14 cellular contexts compared by ENCODE assay signal in genomic region chr5:17276445-17276844, GRCh38. TPM values are rescaled to one million over a fixed set of nuclear protein-coding genes. Genes with fewer than 3 reads are reported as not detected.
A peak's percentile ranks its signal among the peaks of the same experiment; 100 is the strongest.
DNase-seq lines count a peak whose midpoint lies in the region; ATAC-seq, FAIRE-seq and TF ChIP-seq lines count a peak whose summit lies in the region.
"Had no signal": no experiment of that assay in that cellular context is flagged by ENCODE, and none has a peak within 500 bp of the region (broad histone marks: within the 10 kb centered on the region; RNA-seq: fewer than 3 reads in every experiment).

No MANE protein-coding gene starts in this region.

- peak; percentile 90 for FAIRE-seq in GM19239 (lab: Jason Lieb, UNC)

- no peak overlapping the region for H3K27ac Mint-ChIP-seq in activated T-helper 17 cell treated with anti-CD3 and anti-CD28 coated beads, Interleukin-2, amount 50 U/mL, for 72 hours
- no peak overlapping the region for H3K27ac Mint-ChIP-seq in osteocyte (ENCODE audit: unreplicated experiment)

- WGBS in suprapubic skin = 94% methylated on average over 3 of the region's 3 CpGs

- H3K27me3 Mint-ChIP-seq in activated T-helper 17 cell treated with anti-CD3 and anti-CD28 coated beads, Interleukin-2, amount 50 U/mL, for 72 hours = no peaks in the 10 kb centered on the region
- no peaks in the 10 kb centered on the region for H3K27me3 Mint-ChIP-seq in osteocyte (ENCODE audit: unreplicated experiment)

- H3K36me3 Mint-ChIP-seq in activated T-helper 17 cell treated with anti-CD3 and anti-CD28 coated beads, Interleukin-2, amount 50 U/mL, for 72 hours (ENCODE audit: low read depth) = no peaks in the 10 kb centered on the region
- peaks cover 28% of the 10 kb centered on the region for H3K36me3 Mint-ChIP-seq in osteocyte (ENCODE audit: unreplicated experiment)

- no peak for TF ChIP-seq EP300 in suprapubic skin (IDR thresholded peaks at IDR 0.05)

- TF ChIP-seq CTCF in GM06990 (IDR thresholded peaks at IDR 0.05; ENCODE audit: insufficient read depth, low read length, poor library complexity, severe bottlenecking) (no peak), suprapubic skin (IDR thresholded peaks at IDR 0.05) (no peak), osteocyte (IDR thresholded peaks at IDR 0.05) (no peak)

- no peak overlapping the region for H3K4me3 ChIP-seq in GM06990 (replicated peaks; ENCODE audit: low read depth, low read length)
- H3K4me3 ChIP-seq in suprapubic skin = no peak overlapping the region
- H3K4me3 ChIP-seq: upper lobe of right lung had no signal

- H3K27ac ChIP-seq in suprapubic skin = no peak overlapping the region
- H3K27ac ChIP-seq: upper lobe of right lung had no signal

- DNase-seq in GM06990 (ENCODE audit: extremely low read depth, insufficient read length) (peak; percentile 28), GM19239 (ENCODE audit: insufficient read length, low spot score) (peak; percentile 65), suprapubic skin (ENCODE audit: low spot score in 2 of 2) (no peak), osteocyte (ENCODE audit: extremely low spot score, unreplicated experiment) (no peak), kidney tubule cell (ENCODE audit: low spot score) (no peak)
- DNase-seq: 8988T; activated effector memory CD4-positive, alpha-beta T cell treated with Interleukin-2 at 50 U/mL for 16 hours; KBM-7; midbrain; upper lobe of right lung had no signal

- no peak overlapping the region for H3K4me3 Mint-ChIP-seq in activated T-helper 17 cell treated with anti-CD3 and anti-CD28 coated beads, Interleukin-2, amount 50 U/mL, for 72 hours
- no peak overlapping the region for H3K4me3 Mint-ChIP-seq in osteocyte (ENCODE audit: unreplicated experiment)

- TF ChIP-seq POLR2A in suprapubic skin (IDR thresholded peaks at IDR 0.05) = no peak

- no peaks in the 10 kb centered on the region for H3K4me1 Mint-ChIP-seq in activated T-helper 17 cell treated with anti-CD3 and anti-CD28 coated beads, Interleukin-2, amount 50 U/mL, for 72 hours
- H3K4me1 Mint-ChIP-seq in osteocyte (ENCODE audit: unreplicated experiment) = peaks cover 20% of the 10 kb centered on the region

- no peaks in the 10 kb centered on the region for H3K9me3 ChIP-seq in suprapubic skin
- H3K9me3 ChIP-seq: upper lobe of right lung had no signal

- H3K27me3 ChIP-seq in GM06990 (replicated peaks; ENCODE audit: control insufficient read depth, insufficient read depth, low read length) (no peaks in the 10 kb centered on the region), suprapubic skin (no peaks in the 10 kb centered on the region)
- H3K27me3 ChIP-seq: upper lobe of right lung had no signal

- no peaks in the 10 kb centered on the region for H3K36me3 ChIP-seq in GM06990 (ENCODE audit: control insufficient read depth, insufficient read depth, low read length)
- peaks cover 9% of the 10 kb centered on the region for H3K36me3 ChIP-seq in suprapubic skin
- H3K36me3 ChIP-seq: upper lobe of right lung had no signal

- peak; percentile 57 for ATAC-seq in HG02610 (IDR thresholded peaks at IDR 0.05; ENCODE audit: unreplicated experiment)
- ATAC-seq in HG03378 (IDR thresholded peaks at IDR 0.05; ENCODE audit: unreplicated experiment) = peak; percentile 63
- no peak for ATAC-seq in activated T-helper 17 cell treated with anti-CD3 and anti-CD28 coated beads, Interleukin-2, amount 50 U/mL, for 72 hours (replicated peaks)
- ATAC-seq: activated CD4-positive, CD25-positive, alpha-beta regulatory T cell treated with anti-CD3 and anti-CD28 coated beads, Interleukin-2, amount 50 U/mL, for 24 hours; upper lobe of right lung had no signal

- no peaks in the 10 kb centered on the region for H3K9me3 Mint-ChIP-seq in activated T-helper 17 cell treated with anti-CD3 and anti-CD28 coated beads, Interleukin-2, amount 50 U/mL, for 72 hours
- peaks cover 3% of the 10 kb centered on the region for H3K9me3 Mint-ChIP-seq in osteocyte (ENCODE audit: unreplicated experiment)

- H3K4me1 ChIP-seq in suprapubic skin = no peaks in the 10 kb centered on the region
- H3K4me1 ChIP-seq: upper lobe of right lung had no signal

RNA-seq across cellular contexts. Expression of gene BASP1, which starts 59.0 kb away (rescaled TPM):
- 10 to 100 TPM; 20.7 to 31.9 (median 26.2) TPM for total RNA-seq in suprapubic skin
- 1 to 10 TPM in 1 of 2 donors, under 1 TPM in 1; 0.48 to 1.3 TPM for total RNA-seq in activated T-helper 17 cell treated with anti-CD3 and anti-CD28 coated beads, Interleukin-2, amount 50 U/mL, for 72 hours
- 197 and 212 TPM in 2 replicates for total RNA-seq in osteocyte

Comparison
In these comparisons a context has a peak if more than half of its experiments do, and no peak if none do; other contexts are left out.
1. DNase-seq: peak in GM06990 (single experiment) and GM19239 (single experiment); none in suprapubic skin (0 of 2), osteocyte (single experiment) and kidney tubule cell (single experiment).
2. RNA of gene BASP1, which starts 59.0 kb away (total RNA-seq): 197 to 212 TPM in osteocyte and 20.7 to 31.9 TPM in suprapubic skin; 0.48 to 1.3 TPM in activated T-helper 17 cell treated with anti-CD3 and anti-CD28 coated beads, Interleukin-2, amount 50 U/mL, for 72 hours; every median in the first group is over 4 times any median in the second.